ENCODE assay signal across 1 cellular context in genomic region chr4:101175896-101176676, GRCh38.
TF ChIP-seq lines count a peak whose summit lies in the region.

No MANE protein-coding gene starts in this region.

TF ChIP-seq in GM23338, 12 proteins besides CTCF, POLR2A, EP300 and RAD21 (continued from another document):
- TF ChIP-seq ZNF462 (CRISPR knock-in tag; IDR thresholded peaks at IDR 0.05) (no peak), EZH2phosphoT487 (IDR thresholded peaks at IDR 0.05; ENCODE audit: unreplicated experiment) (no peak), JUNB (IDR thresholded peaks at IDR 0.05; ENCODE audit: unreplicated experiment) (no peak), CREB1 (CRISPR knock-in tag; IDR thresholded peaks at IDR 0.05; ENCODE audit: low read depth) (no peak), ZNF114 (CRISPR knock-in tag; IDR thresholded peaks at IDR 0.05) (no peak)
- TF ChIP-seq, protein P1, sequence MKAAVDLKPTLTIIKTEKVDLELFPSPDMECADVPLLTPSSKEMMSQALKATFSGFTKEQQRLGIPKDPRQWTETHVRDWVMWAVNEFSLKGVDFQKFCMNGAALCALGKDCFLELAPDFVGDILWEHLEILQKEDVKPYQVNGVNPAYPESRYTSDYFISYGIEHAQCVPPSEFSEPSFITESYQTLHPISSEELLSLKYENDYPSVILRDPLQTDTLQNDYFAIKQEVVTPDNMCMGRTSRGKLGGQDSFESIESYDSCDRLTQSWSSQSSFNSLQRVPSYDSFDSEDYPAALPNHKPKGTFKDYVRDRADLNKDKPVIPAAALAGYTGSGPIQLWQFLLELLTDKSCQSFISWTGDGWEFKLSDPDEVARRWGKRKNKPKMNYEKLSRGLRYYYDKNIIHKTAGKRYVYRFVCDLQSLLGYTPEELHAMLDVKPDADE (IDR thresholded peaks at IDR 0.05): no peak
